9 cellular contexts compared by ENCODE assay signal in the genomic region with DNA sequence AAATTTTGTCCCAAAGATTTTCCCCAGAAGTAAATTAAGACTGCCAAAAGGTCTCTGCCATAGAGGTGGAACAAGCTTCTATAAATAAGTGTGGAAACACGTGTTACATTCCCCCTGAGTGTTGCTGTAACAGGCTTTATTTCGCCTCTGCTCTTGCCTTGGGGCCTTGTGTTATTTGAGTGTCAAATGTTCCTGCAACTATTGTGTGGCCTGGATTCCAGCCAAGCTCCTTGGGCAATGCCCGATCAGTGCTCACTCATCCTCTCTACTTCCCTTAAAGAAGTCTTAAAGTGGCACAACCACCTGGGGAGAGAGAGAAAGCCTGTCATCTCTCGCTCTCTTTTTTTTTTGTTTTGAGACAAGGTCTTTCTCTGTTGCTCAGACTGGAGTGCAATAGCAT.
A peak's percentile ranks its signal among the peaks of the same experiment; 100 is the strongest.
DNase-seq lines count a peak whose midpoint lies in the region; ATAC-seq and TF ChIP-seq lines count a peak whose summit lies in the region.
"Had no signal": no experiment of that assay in that cellular context is flagged by ENCODE, and none has a peak within 500 bp of the region (broad histone marks: within the 10 kb centered on the region; RNA-seq: fewer than 3 reads in every experiment).

No MANE protein-coding gene starts in this region.

- H3K4me1 ChIP-seq in left lung: peaks cover 0 to 24% of the 10 kb centered on the region in 2 donors

- H3K27ac Mint-ChIP-seq in type B pancreatic cell: no peak overlapping the region
- no peak overlapping the region for H3K27ac Mint-ChIP-seq in stimulated activated naive CD8-positive, alpha-beta T cell treated with anti-CD3 and anti-CD28 coated beads, Interleukin-15, amount 100 ng/mL, for 72 hours

- H3K27ac ChIP-seq in left lung: peak overlapping the region in 1 of 2 donors; percentile 63

- peaks cover 3% of the 10 kb centered on the region for H3K27me3 Mint-ChIP-seq in type B pancreatic cell
- peaks cover 19% of the 10 kb centered on the region for H3K27me3 Mint-ChIP-seq in stimulated activated naive CD8-positive, alpha-beta T cell treated with anti-CD3 and anti-CD28 coated beads, Interleukin-15, amount 100 ng/mL, for 72 hours

- H3K36me3 Mint-ChIP-seq in type B pancreatic cell: no peaks in the 10 kb centered on the region

- H3K36me3 ChIP-seq in left lung: no peaks in the 10 kb centered on the region

- no peak overlapping the region for H3K4me3 ChIP-seq in astrocyte of the spinal cord (ENCODE audit: low read depth, low read length)
- no peak overlapping the region for H3K4me3 ChIP-seq in left lung

- ATAC-seq in left lung (peak; percentile 95), HG03196 (IDR thresholded peaks at IDR 0.05; ENCODE audit: unreplicated experiment) (no peak), GM21515 (IDR thresholded peaks at IDR 0.05; ENCODE audit: unreplicated experiment) (no peak)
- ATAC-seq in stimulated activated naive CD8-positive, alpha-beta T cell treated with anti-CD3 and anti-CD28 coated beads, Interleukin-15, amount 100 ng/mL, for 72 hours: no peak

- H3K9me3 Mint-ChIP-seq in type B pancreatic cell: peaks cover 6% of the 10 kb centered on the region
- H3K9me3 Mint-ChIP-seq in stimulated activated naive CD8-positive, alpha-beta T cell treated with anti-CD3 and anti-CD28 coated beads, Interleukin-15, amount 100 ng/mL, for 72 hours: peaks cover 4 to 7% of the 10 kb centered on the region in 2 donors
- H3K9me3 Mint-ChIP-seq: central memory CD8-positive, alpha-beta T cell had no signal

- peaks cover 12% of the 10 kb centered on the region for H3K4me1 Mint-ChIP-seq in type B pancreatic cell (ENCODE audit: unreplicated experiment)
- peaks cover 6% of the 10 kb centered on the region for H3K4me1 Mint-ChIP-seq in stimulated activated naive CD8-positive, alpha-beta T cell treated with anti-CD3 and anti-CD28 coated beads, Interleukin-15, amount 100 ng/mL, for 72 hours
- H3K4me1 Mint-ChIP-seq: central memory CD8-positive, alpha-beta T cell had no signal

- no peaks in the 10 kb centered on the region for H3K9me3 ChIP-seq in left lung

- peak; percentile 74 for DNase-seq in EL
- DNase-seq in NCI-H2107 (lab: John Stamatoyannopoulos, UW): peak; percentile 93
- DNase-seq in astrocyte of the spinal cord (ENCODE audit: low read depth, low spot score): peak; percentile 70
- DNase-seq in left lung: peak; percentile 89 to 93
- DNase-seq in type B pancreatic cell (ENCODE audit: extremely low spot score, unreplicated experiment): no peak
- no peak for DNase-seq in stimulated activated naive CD8-positive, alpha-beta T cell treated with anti-CD3 and anti-CD28 coated beads, Interleukin-15, amount 100 ng/mL, for 72 hours

- TF ChIP-seq CTCF in astrocyte of the spinal cord (IDR thresholded peaks at IDR 0.05; ENCODE audit: low read depth, low read length) (no peak), left lung (IDR thresholded peaks at IDR 0.05) (no peak), type B pancreatic cell (conservative IDR thresholded peaks at IDR 0.05) (no peak)

- in situ Hi-C loops in astrocyte of the spinal cord (cut with HindIII; ENCODE audit: low sequenced_read_pairs): no loop called here

- H3K4me3 Mint-ChIP-seq in type B pancreatic cell: no peak overlapping the region
- H3K4me3 Mint-ChIP-seq in stimulated activated naive CD8-positive, alpha-beta T cell treated with anti-CD3 and anti-CD28 coated beads, Interleukin-15, amount 100 ng/mL, for 72 hours: no peak overlapping the region
- H3K4me3 Mint-ChIP-seq: central memory CD8-positive, alpha-beta T cell had no signal

- intact Hi-C loops in left lung (cut with DNase I): no loop called here

- no peaks in the 10 kb centered on the region for H3K27me3 ChIP-seq in left lung

Comparison
In these comparisons a context has a peak if more than half of its experiments do, and no peak if none do; other contexts are left out.
1. DNase-seq: peak in EL (single experiment), NCI-H2107 (single experiment), astrocyte of the spinal cord (single experiment) and left lung (2 of 2); none in type B pancreatic cell (single experiment) and stimulated activated naive CD8-positive, alpha-beta T cell treated with anti-CD3 and anti-CD28 coated beads, Interleukin-15, amount 100 ng/mL, for 72 hours (0 of 2).